ENCODE assay signal across 9 cellular contexts in genomic region chr5:36153727-36154126, GRCh38. TPM values are rescaled to one million over a fixed set of nuclear protein-coding genes. Genes with fewer than 3 reads are reported as not detected.
A peak's percentile ranks its signal among the peaks of the same experiment; 100 is the strongest.
DNase-seq lines count a peak whose midpoint lies in the region; ATAC-seq and TF ChIP-seq lines count a peak whose summit lies in the region.
"Had no signal": no experiment of that assay in that cellular context is flagged by ENCODE, and none has a peak within 500 bp of the region (broad histone marks: within the 10 kb centered on the region; RNA-seq: fewer than 3 reads in every experiment).

No MANE protein-coding gene starts in this region.

- H3K4me1 Mint-ChIP-seq in brain (peaks cover 86% of the 10 kb centered on the region), neural progenitor cell (peaks cover 36% of the 10 kb centered on the region)

- H3K36me3 Mint-ChIP-seq in brain = peaks cover 54% of the 10 kb centered on the region
- H3K36me3 Mint-ChIP-seq in neural progenitor cell = peaks cover 36% of the 10 kb centered on the region

- H3K9me3 ChIP-seq in DOHH2 (ENCODE audit: control insufficient read depth, insufficient read depth, low read length) (no peaks in the 10 kb centered on the region), MM.1S (replicated peaks; ENCODE audit: insufficient read depth, low read length) (no peaks in the 10 kb centered on the region), neural progenitor cell (ENCODE audit: low read depth) (no peaks in the 10 kb centered on the region)
- H3K9me3 ChIP-seq: Peyer's patch had no signal

- H3K4me2 ChIP-seq in DOHH2 (ENCODE audit: low read length) (peak overlapping the region; percentile 66), MM.1S (ENCODE audit: low read depth, low read length) (peak overlapping the region; percentile 88; the same call in 1 of the 2 replicates), neural progenitor cell (peak overlapping the region; percentile 92)

- H3K36me3 ChIP-seq in DOHH2 (ENCODE audit: control insufficient read depth, low read length) = peaks cover 66% of the 10 kb centered on the region
- H3K36me3 ChIP-seq in MM.1S (replicated peaks; ENCODE audit: insufficient read depth, low read length) = no peaks in the 10 kb centered on the region; the same call in 1 of the 2 replicates
- peaks cover 9% of the 10 kb centered on the region for H3K36me3 ChIP-seq in neural progenitor cell

- H3K27me3 ChIP-seq in DOHH2 (ENCODE audit: control insufficient read depth, low read length) (no peaks in the 10 kb centered on the region), MM.1S (replicated peaks; ENCODE audit: insufficient read depth, low read length) (no peaks in the 10 kb centered on the region), neural progenitor cell (no peaks in the 10 kb centered on the region)
- H3K27me3 ChIP-seq: Peyer's patch had no signal

- no peak overlapping the region for H2AFZ ChIP-seq in MM.1S (ENCODE audit: low read length)
- H2AFZ ChIP-seq in neural progenitor cell (replicated peaks) = no peak overlapping the region

- H3K9ac ChIP-seq in MM.1S (ENCODE audit: low read length) (no peak overlapping the region), neural progenitor cell (no peak overlapping the region)

- H3K9me2 ChIP-seq in DOHH2 (replicated peaks; ENCODE audit: control insufficient read depth, low read length) (no peaks in the 10 kb centered on the region), MM.1S (replicated peaks; ENCODE audit: insufficient read depth, low read length) (no peaks in the 10 kb centered on the region)

- H3K79me2 ChIP-seq in DOHH2 (ENCODE audit: control insufficient read depth, low read length) (peaks cover 97% of the 10 kb centered on the region), MM.1S (ENCODE audit: low read length) (peaks cover 95% of the 10 kb centered on the region), neural progenitor cell (ENCODE audit: low read depth) (peaks cover 76% of the 10 kb centered on the region)

- H3K4me1 ChIP-seq in DOHH2 (ENCODE audit: control insufficient read depth, low read length) (peaks cover 27% of the 10 kb centered on the region), MM.1S (ENCODE audit: low read length) (peaks cover 11% of the 10 kb centered on the region), neural progenitor cell (peaks cover 17% of the 10 kb centered on the region)

- peaks cover 19% of the 10 kb centered on the region for H3K27me3 Mint-ChIP-seq in brain
- H3K27me3 Mint-ChIP-seq in neural progenitor cell (ENCODE audit: insufficient read depth, low read depth) = peaks cover 4% of the 10 kb centered on the region

- H4K20me1 ChIP-seq in DOHH2 (ENCODE audit: control insufficient read depth, insufficient read depth, low read depth, low read length) (no peaks in the 10 kb centered on the region), MM.1S (ENCODE audit: insufficient read depth, low read length) (no peaks in the 10 kb centered on the region), neural progenitor cell (ENCODE audit: low read depth) (peaks cover 16% of the 10 kb centered on the region)

- H3K27ac Mint-ChIP-seq in brain (peak overlapping the region; percentile 3 to 98 (median 66)), neural progenitor cell (no peak overlapping the region)

- peak overlapping the region; percentile 92 to 99 (median 96) for H3K4me3 Mint-ChIP-seq in brain
- peak overlapping the region; percentile 95 for H3K4me3 Mint-ChIP-seq in neural progenitor cell

- H3K4me3 ChIP-seq in DOHH2 (ENCODE audit: low read length) = peak overlapping the region; percentile 98
- no peak overlapping the region for H3K4me3 ChIP-seq in MM.1S (ENCODE audit: low read length)
- peak overlapping the region; percentile 78 for H3K4me3 ChIP-seq in neural progenitor cell

- no peak for ATAC-seq in HG03442 (IDR thresholded peaks at IDR 0.05; ENCODE audit: unreplicated experiment)

- H3K9me3 Mint-ChIP-seq in brain (no peaks in the 10 kb centered on the region), neural progenitor cell (no peaks in the 10 kb centered on the region)

- no peak for TF ChIP-seq CTCF in DOHH2 (IDR thresholded peaks at IDR 0.05; ENCODE audit: low read depth, low read length, poor library complexity, severe bottlenecking)
- no peak for TF ChIP-seq CTCF in MM.1S (IDR thresholded peaks at IDR 0.05; ENCODE audit: low read length)
- no peak for TF ChIP-seq CTCF in brain (conservative IDR thresholded peaks at IDR 0.05)
- no peak for TF ChIP-seq CTCF in neural progenitor cell (IDR thresholded peaks at IDR 0.05)

- no peak overlapping the region for H3K27ac ChIP-seq in DOHH2 (ENCODE audit: low read depth, low read length)
- no peak overlapping the region for H3K27ac ChIP-seq in MM.1S (ENCODE audit: low read length)
- no peak overlapping the region for H3K27ac ChIP-seq in neural progenitor cell
- H3K27ac ChIP-seq: Peyer's patch had no signal

- H3F3A ChIP-seq in DOHH2 (ENCODE audit: control insufficient read depth, insufficient read depth) (no peaks in the 10 kb centered on the region), MM.1S (ENCODE audit: insufficient read depth, low read length) (peaks cover 5% of the 10 kb centered on the region; the same call in 1 of the 2 replicates), neural progenitor cell (ENCODE audit: low read depth) (peaks cover 7% of the 10 kb centered on the region)

- DNase-seq in MM.1S = no peak
- DNase-seq in neural progenitor cell (ENCODE audit: low spot score) = no peak
- DNase-seq in T-helper 9 cell = no peak
- no peak for DNase-seq in NCI-H1105 treated with DMSO at 0.1 percent for 48 hours (lab: John Stamatoyannopoulos, UW)
- DNase-seq: NCI-H1694, Peyer's patch had no signal

RNA-seq across cellular contexts. Expression of gene SKP2, which starts 1.8 kb away (rescaled TPM):
- 20.2 TPM for polyA plus RNA-seq in brain (ENCODE audit: insufficient read depth, low read depth, low replicate concordance)
- 93.4 and 99.5 TPM in 2 replicates for total RNA-seq in neural progenitor cell (ENCODE audit: low replicate concordance)

RNA-seq across cellular contexts. Expression of gene LMBRD2, which starts 2.0 kb away (rescaled TPM):
- 3.7 TPM for polyA plus RNA-seq in brain (ENCODE audit: insufficient read depth, low read depth, low replicate concordance)
- 7.8 and 11.8 TPM in 2 replicates for total RNA-seq in neural progenitor cell (ENCODE audit: low replicate concordance)
